1 cellular context compared by ENCODE assay signal in the genomic region with DNA sequence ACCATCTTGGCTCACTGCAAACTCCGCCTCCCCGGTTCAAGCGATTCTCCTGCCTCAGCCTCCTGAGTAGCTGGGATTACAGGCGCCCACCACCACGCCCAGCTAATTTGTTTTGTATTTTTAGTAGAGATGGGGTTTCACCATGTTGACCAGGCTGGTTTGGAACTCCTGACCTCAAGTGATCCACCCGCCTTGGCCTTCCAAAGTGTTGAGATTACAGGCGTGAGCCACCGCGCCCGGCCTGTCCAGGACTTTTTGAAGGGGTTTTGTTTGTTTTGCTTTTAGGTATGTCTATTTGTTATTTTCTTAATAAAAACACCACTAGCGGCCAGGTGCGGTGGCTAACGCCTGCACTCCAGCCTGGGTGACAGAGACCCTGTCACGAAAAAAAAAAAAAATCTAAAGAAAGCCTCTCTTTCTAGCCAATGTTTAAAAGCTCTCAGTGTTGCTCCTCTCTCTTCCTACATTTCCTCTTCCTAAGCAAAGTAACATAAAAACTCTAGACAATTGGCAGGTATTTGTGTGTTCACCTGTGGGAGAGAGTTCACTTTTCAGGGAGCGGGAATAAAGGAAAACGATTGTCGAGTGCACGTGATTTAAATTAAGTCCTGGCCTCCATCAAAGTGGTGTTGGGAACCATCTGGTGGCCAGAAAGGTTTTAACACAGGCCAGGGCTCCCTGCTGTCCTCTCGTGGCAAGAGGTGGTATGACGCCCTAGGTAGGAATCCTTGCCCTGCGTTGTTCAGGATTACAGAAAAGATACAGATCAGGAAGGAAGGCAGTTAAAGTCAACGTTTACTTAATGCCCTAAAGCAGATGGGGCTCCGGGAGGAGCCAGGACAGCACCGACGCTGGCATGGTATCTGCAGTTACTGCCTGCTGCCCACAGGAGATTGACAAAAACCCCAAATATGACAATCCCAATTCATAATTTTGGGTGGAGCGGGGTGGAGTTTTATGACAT.
TF ChIP-seq lines count a peak whose summit lies in the region.

No MANE protein-coding gene starts in this region.

TF ChIP-seq in HEK293, 187 proteins besides CTCF, POLR2A, EP300 and RAD21 (continued from another document and continues in another):
- TF ChIP-seq ZNF324 (tag by site-specific recombination; IDR thresholded peaks at IDR 0.05) (peak; percentile 80; the same call in 1 of the 2 replicates), ZNF350 (tag by site-specific recombination; IDR thresholded peaks at IDR 0.05) (no peak), ZNF600 (tag by site-specific recombination; IDR thresholded peaks at IDR 0.05) (0 out of 2 replicates have a peak, but pooled peaks have one; percentile 59), ZNF423 (tag by site-specific recombination; IDR thresholded peaks at IDR 0.05) (no peak), ZNF366 (tag by site-specific recombination; conservative IDR thresholded peaks at IDR 0.05) (peak; percentile 66), ZFP3 (tag by site-specific recombination; IDR thresholded peaks at IDR 0.05; ENCODE audit: low read depth) (no peak), ZNF146 (tag by site-specific recombination; IDR thresholded peaks at IDR 0.05) (no peak), ZNF654 (tag by site-specific recombination; IDR thresholded peaks at IDR 0.05; ENCODE audit: low read depth) (peak; percentile 100), KLF9 (tag by site-specific recombination; IDR thresholded peaks at IDR 0.05; ENCODE audit: low read depth) (no peak), ZNF121 (tag by site-specific recombination; IDR thresholded peaks at IDR 0.05) (no peak), YY2 (tag by site-specific recombination; IDR thresholded peaks at IDR 0.05) (no peak), ZBTB17 (tag by site-specific recombination; IDR thresholded peaks at IDR 0.05) (peak; percentile 97), ZNF274 (IDR thresholded peaks at IDR 0.05; ENCODE audit: low read length) (no peak), ZNF274 (tag by site-specific recombination; IDR thresholded peaks at IDR 0.05; ENCODE audit: borderline replicate concordance) (no peak), ZNF510 (tag by site-specific recombination; IDR thresholded peaks at IDR 0.05; ENCODE audit: insufficient replicate concordance) (no peak), SETDB1 (IDR thresholded peaks at IDR 0.05; ENCODE audit: insufficient read length, low read length) (no peak), ZNF701 (tag by site-specific recombination; IDR thresholded peaks at IDR 0.05) (no peak), ZNF23 (tag by site-specific recombination; IDR thresholded peaks at IDR 0.05; ENCODE audit: borderline replicate concordance) (no peak), ZNF624 (tag by site-specific recombination; IDR thresholded peaks at IDR 0.05) (no peak), ZNF169 (tag by site-specific recombination; IDR thresholded peaks at IDR 0.05) (no peak), ZNF677 (tag by site-specific recombination; IDR thresholded peaks at IDR 0.05) (no peak), ZNF138 (tag by site-specific recombination; IDR thresholded peaks at IDR 0.05; ENCODE audit: borderline replicate concordance) (no peak), ZNF560 (tag by site-specific recombination; IDR thresholded peaks at IDR 0.05; ENCODE audit: borderline replicate concordance) (no peak), ZNF10 (tag by site-specific recombination; IDR thresholded peaks at IDR 0.05) (no peak), ZNF843 (tag by site-specific recombination; IDR thresholded peaks at IDR 0.05) (no peak), SCRT2 (tag by site-specific recombination; IDR thresholded peaks at IDR 0.05) (peak; percentile 54), ZBTB20 (tag by site-specific recombination; IDR thresholded peaks at IDR 0.05) (no peak)
- TF ChIP-seq, protein P1, sequence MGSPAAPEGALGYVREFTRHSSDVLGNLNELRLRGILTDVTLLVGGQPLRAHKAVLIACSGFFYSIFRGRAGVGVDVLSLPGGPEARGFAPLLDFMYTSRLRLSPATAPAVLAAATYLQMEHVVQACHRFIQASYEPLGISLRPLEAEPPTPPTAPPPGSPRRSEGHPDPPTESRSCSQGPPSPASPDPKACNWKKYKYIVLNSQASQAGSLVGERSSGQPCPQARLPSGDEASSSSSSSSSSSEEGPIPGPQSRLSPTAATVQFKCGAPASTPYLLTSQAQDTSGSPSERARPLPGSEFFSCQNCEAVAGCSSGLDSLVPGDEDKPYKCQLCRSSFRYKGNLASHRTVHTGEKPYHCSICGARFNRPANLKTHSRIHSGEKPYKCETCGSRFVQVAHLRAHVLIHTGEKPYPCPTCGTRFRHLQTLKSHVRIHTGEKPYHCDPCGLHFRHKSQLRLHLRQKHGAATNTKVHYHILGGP (tag by site-specific recombination; IDR thresholded peaks at IDR 0.05): no peak
- TF ChIP-seq, protein P2, sequence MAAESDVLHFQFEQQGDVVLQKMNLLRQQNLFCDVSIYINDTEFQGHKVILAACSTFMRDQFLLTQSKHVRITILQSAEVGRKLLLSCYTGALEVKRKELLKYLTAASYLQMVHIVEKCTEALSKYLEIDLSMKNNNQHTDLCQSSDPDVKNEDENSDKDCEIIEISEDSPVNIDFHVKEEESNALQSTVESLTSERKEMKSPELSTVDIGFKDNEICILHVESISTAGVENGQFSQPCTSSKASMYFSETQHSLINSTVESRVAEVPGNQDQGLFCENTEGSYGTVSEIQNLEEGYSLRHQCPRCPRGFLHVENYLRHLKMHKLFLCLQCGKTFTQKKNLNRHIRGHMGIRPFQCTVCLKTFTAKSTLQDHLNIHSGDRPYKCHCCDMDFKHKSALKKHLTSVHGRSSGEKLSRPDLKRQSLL (tag by site-specific recombination; IDR thresholded peaks at IDR 0.05): no peak
- TF ChIP-seq, protein P3, sequence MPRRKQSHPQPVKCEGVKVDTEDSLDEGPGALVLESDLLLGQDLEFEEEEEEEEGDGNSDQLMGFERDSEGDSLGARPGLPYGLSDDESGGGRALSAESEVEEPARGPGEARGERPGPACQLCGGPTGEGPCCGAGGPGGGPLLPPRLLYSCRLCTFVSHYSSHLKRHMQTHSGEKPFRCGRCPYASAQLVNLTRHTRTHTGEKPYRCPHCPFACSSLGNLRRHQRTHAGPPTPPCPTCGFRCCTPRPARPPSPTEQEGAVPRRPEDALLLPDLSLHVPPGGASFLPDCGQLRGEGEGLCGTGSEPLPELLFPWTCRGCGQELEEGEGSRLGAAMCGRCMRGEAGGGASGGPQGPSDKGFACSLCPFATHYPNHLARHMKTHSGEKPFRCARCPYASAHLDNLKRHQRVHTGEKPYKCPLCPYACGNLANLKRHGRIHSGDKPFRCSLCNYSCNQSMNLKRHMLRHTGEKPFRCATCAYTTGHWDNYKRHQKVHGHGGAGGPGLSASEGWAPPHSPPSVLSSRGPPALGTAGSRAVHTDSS (tag by site-specific recombination; IDR thresholded peaks at IDR 0.05): no peak
- TF ChIP-seq, protein P4, sequence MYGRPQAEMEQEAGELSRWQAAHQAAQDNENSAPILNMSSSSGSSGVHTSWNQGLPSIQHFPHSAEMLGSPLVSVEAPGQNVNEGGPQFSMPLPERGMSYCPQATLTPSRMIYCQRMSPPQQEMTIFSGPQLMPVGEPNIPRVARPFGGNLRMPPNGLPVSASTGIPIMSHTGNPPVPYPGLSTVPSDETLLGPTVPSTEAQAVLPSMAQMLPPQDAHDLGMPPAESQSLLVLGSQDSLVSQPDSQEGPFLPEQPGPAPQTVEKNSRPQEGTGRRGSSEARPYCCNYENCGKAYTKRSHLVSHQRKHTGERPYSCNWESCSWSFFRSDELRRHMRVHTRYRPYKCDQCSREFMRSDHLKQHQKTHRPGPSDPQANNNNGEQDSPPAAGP (tag by site-specific recombination; IDR thresholded peaks at IDR 0.05): 0 out of 2 replicates have a peak, but pooled peaks have one; percentile 39
- TF ChIP-seq, protein P5, sequence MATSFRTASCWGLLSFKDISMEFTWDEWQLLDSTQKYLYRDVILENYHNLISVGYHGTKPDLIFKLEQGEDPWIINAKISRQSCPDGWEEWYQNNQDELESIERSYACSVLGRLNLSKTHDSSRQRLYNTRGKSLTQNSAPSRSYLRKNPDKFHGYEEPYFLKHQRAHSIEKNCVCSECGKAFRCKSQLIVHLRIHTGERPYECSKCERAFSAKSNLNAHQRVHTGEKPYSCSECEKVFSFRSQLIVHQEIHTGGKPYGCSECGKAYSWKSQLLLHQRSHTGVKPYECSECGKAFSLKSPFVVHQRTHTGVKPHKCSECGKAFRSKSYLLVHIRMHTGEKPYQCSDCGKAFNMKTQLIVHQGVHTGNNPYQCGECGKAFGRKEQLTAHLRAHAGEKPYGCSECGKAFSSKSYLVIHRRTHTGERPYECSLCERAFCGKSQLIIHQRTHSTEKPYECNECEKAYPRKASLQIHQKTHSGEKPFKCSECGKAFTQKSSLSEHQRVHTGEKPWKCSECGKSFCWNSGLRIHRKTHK (tag by site-specific recombination; IDR thresholded peaks at IDR 0.05): no peak
- TF ChIP-seq, protein P6, sequence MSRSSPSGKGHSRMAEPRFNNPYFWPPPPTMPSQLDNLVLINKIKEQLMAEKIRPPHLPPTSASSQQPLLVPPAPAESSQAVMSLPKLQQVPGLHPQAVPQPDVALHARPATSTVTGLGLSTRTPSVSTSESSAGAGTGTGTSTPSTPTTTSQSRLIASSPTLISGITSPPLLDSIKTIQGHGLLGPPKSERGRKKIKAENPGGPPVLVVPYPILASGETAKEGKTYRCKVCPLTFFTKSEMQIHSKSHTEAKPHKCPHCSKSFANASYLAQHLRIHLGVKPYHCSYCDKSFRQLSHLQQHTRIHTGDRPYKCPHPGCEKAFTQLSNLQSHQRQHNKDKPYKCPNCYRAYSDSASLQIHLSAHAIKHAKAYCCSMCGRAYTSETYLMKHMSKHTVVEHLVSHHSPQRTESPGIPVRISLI (tag by site-specific recombination; IDR thresholded peaks at IDR 0.05): no peak; the same call in 1 of the 2 replicates
- TF ChIP-seq, protein P7, sequence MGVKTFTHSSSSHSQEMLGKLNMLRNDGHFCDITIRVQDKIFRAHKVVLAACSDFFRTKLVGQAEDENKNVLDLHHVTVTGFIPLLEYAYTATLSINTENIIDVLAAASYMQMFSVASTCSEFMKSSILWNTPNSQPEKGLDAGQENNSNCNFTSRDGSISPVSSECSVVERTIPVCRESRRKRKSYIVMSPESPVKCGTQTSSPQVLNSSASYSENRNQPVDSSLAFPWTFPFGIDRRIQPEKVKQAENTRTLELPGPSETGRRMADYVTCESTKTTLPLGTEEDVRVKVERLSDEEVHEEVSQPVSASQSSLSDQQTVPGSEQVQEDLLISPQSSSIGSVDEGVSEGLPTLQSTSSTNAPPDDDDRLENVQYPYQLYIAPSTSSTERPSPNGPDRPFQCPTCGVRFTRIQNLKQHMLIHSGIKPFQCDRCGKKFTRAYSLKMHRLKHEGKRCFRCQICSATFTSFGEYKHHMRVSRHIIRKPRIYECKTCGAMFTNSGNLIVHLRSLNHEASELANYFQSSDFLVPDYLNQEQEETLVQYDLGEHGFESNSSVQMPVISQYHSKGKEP (tag by site-specific recombination; IDR thresholded peaks at IDR 0.05): peak; percentile 53; the same call in 1 of the 2 replicates
- TF ChIP-seq, protein P8, sequence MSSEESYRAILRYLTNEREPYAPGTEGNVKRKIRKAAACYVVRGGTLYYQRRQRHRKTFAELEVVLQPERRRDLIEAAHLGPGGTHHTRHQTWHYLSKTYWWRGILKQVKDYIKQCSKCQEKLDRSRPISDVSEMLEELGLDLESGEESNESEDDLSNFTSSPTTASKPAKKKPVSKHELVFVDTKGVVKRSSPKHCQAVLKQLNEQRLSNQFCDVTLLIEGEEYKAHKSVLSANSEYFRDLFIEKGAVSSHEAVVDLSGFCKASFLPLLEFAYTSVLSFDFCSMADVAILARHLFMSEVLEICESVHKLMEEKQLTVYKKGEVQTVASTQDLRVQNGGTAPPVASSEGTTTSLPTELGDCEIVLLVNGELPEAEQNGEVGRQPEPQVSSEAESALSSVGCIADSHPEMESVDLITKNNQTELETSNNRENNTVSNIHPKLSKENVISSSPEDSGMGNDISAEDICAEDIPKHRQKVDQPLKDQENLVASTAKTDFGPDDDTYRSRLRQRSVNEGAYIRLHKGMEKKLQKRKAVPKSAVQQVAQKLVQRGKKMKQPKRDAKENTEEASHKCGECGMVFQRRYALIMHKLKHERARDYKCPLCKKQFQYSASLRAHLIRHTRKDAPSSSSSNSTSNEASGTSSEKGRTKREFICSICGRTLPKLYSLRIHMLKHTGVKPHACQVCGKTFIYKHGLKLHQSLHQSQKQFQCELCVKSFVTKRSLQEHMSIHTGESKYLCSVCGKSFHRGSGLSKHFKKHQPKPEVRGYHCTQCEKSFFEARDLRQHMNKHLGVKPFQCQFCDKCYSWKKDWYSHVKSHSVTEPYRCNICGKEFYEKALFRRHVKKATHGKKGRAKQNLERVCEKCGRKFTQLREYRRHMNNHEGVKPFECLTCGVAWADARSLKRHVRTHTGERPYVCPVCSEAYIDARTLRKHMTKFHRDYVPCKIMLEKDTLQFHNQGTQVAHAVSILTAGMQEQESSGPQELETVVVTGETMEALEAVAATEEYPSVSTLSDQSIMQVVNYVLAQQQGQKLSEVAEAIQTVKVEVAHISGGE (tag by site-specific recombination; conservative IDR thresholded peaks at IDR 0.05; ENCODE audit: low read depth): no peak
- TF ChIP-seq, protein P9, sequence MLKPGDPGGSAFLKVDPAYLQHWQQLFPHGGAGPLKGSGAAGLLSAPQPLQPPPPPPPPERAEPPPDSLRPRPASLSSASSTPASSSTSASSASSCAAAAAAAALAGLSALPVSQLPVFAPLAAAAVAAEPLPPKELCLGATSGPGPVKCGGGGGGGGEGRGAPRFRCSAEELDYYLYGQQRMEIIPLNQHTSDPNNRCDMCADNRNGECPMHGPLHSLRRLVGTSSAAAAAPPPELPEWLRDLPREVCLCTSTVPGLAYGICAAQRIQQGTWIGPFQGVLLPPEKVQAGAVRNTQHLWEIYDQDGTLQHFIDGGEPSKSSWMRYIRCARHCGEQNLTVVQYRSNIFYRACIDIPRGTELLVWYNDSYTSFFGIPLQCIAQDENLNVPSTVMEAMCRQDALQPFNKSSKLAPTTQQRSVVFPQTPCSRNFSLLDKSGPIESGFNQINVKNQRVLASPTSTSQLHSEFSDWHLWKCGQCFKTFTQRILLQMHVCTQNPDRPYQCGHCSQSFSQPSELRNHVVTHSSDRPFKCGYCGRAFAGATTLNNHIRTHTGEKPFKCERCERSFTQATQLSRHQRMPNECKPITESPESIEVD (tag by site-specific recombination; IDR thresholded peaks at IDR 0.05): no peak
- TF ChIP-seq, protein P10, sequence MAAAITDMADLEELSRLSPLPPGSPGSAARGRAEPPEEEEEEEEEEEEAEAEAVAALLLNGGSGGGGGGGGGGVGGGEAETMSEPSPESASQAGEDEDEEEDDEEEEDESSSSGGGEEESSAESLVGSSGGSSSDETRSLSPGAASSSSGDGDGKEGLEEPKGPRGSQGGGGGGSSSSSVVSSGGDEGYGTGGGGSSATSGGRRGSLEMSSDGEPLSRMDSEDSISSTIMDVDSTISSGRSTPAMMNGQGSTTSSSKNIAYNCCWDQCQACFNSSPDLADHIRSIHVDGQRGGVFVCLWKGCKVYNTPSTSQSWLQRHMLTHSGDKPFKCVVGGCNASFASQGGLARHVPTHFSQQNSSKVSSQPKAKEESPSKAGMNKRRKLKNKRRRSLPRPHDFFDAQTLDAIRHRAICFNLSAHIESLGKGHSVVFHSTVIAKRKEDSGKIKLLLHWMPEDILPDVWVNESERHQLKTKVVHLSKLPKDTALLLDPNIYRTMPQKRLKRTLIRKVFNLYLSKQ (tag by site-specific recombination; IDR thresholded peaks at IDR 0.05; ENCODE audit: borderline replicate concordance): no peak
- TF ChIP-seq, protein P11, sequence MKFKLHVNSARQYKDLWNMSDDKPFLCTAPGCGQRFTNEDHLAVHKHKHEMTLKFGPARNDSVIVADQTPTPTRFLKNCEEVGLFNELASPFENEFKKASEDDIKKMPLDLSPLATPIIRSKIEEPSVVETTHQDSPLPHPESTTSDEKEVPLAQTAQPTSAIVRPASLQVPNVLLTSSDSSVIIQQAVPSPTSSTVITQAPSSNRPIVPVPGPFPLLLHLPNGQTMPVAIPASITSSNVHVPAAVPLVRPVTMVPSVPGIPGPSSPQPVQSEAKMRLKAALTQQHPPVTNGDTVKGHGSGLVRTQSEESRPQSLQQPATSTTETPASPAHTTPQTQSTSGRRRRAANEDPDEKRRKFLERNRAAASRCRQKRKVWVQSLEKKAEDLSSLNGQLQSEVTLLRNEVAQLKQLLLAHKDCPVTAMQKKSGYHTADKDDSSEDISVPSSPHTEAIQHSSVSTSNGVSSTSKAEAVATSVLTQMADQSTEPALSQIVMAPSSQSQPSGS (tag by site-specific recombination; IDR thresholded peaks at IDR 0.05; ENCODE audit: low read depth): no peak
